Comparison of ENCODE assay signal across 22 cellular contexts in the genomic region with DNA sequence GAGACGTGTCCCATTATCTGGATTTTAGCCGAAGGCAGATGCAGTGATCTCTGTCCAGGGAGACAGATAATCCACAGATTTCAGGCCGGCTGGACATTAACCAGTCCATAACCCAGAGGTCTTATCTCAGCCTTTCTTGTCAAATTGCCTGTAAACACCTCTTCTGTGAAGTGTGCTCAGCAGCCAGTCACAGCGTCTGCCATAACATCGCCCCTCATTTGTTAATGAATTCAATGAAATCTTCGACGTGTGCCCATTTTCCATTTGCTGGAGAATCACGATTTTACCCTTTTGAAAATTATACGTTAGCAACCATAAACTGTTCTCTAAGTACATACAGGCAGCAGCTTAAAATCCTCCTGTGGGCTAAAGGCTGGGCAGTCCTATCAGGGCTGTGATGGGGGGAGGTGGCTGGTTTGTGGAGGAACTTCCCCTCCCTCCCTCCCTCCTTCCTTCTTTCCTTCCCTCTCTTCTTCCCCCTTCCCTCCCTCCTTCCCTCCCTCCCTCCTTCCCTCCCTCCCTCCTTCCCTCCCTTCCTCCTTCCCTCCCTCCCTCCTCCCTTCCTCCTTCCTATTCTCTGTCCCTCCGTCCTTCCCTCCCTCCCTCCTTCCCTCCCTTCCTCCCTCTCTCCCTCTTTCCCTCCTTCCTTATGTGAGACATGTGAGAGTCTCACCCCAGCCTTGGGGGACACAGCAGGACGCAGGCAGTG. TPM values are rescaled to one million over a fixed set of nuclear protein-coding genes. Genes with fewer than 3 reads are reported as not detected.
A peak's percentile ranks its signal among the peaks of the same experiment; 100 is the strongest.
DNase-seq lines count a peak whose midpoint lies in the region; ATAC-seq and TF ChIP-seq lines count a peak whose summit lies in the region.
"Had no signal": no experiment of that assay in that cellular context is flagged by ENCODE, and none has a peak within 500 bp of the region (broad histone marks: within the 10 kb centered on the region; RNA-seq: fewer than 3 reads in every experiment).

No MANE protein-coding gene starts in this region.

- peaks cover 34% of the 10 kb centered on the region for H3K4me1 ChIP-seq in hepatocyte (ENCODE audit: insufficient read depth)
- H3K4me1 ChIP-seq: adrenal gland, neural progenitor cell had no signal

- TF ChIP-seq CTCF in hepatocyte (IDR thresholded peaks at IDR 0.05; ENCODE audit: poor library complexity): no peak

- H3K27me3 ChIP-seq in hepatocyte: no peaks in the 10 kb centered on the region
- H3K27me3 ChIP-seq: adrenal gland, neural progenitor cell, upper lobe of left lung had no signal

- no peak for ATAC-seq in HG02840 (IDR thresholded peaks at IDR 0.05; ENCODE audit: low FRiP score, unreplicated experiment)

- peak overlapping the region; percentile 36 for H3K4me2 ChIP-seq in hepatocyte
- H3K4me2 ChIP-seq: neural progenitor cell had no signal

- no peaks in the 10 kb centered on the region for H4K20me1 ChIP-seq in hepatocyte (ENCODE audit: insufficient read depth, poor library complexity, severe bottlenecking)

- intact Hi-C loops in posterior vena cava (cut with DNase I): no loop called here

- H3K9me2 ChIP-seq in hepatocyte (replicated peaks; ENCODE audit: insufficient read depth): no peaks in the 10 kb centered on the region

- no peaks in the 10 kb centered on the region for H3K9me3 ChIP-seq in hepatocyte (ENCODE audit: low read depth)
- H3K9me3 ChIP-seq: adrenal gland, upper lobe of left lung had no signal

- 24% methylated on average over 11 of the region's 11 CpGs for WGBS in hepatocyte (ENCODE audit: low lambda C conversion rate, missing lambda C conversion rate)

- peak overlapping the region; percentile 69 for H2AFZ ChIP-seq in hepatocyte
- H2AFZ ChIP-seq: neural progenitor cell had no signal

- H3K4me3 ChIP-seq in hepatocyte: no peak overlapping the region
- H3K4me3 ChIP-seq: adrenal gland, neural progenitor cell, upper lobe of left lung had no signal

- no peaks in the 10 kb centered on the region for H3K79me2 ChIP-seq in hepatocyte

- H3K36me3 ChIP-seq in hepatocyte (replicated peaks; ENCODE audit: insufficient read depth, low read depth): no peaks in the 10 kb centered on the region
- H3K36me3 ChIP-seq: adrenal gland, neural progenitor cell, upper lobe of left lung had no signal

- peak; percentile 52 for DNase-seq in CMK (ENCODE audit: low read depth)
- peak; percentile 15 for DNase-seq in NCI-H2227 treated with DMSO at 0.1 percent for 48 hours (lab: John Stamatoyannopoulos, UW)
- DNase-seq in hepatocyte (ENCODE audit: low spot score): peak; percentile 41
- peak; percentile 12 for DNase-seq in posterior vena cava (ENCODE audit: low spot score)
- no peak for DNase-seq in NCI-H1436 (lab: John Stamatoyannopoulos, UW)
- DNase-seq in activated naive CD4-positive, alpha-beta T cell treated with Interleukin-2 at 50 U/mL for 16 hours: no peak
- DNase-seq: activated CD4-positive, alpha-beta T cell treated with anti-CD3 and anti-CD28 coated beads for 4 hours; activated effector memory CD4-positive, alpha-beta T cell treated with Interleukin-2 at 50 U/mL for 16 hours; effector CD4-positive, alpha-beta T cell; EL; KG1; mesendoderm; NCI-H1105; NCI-H526; retina; stimulated activated naive B cell treated with anti-CD40 and anti-IgM and Interleukin-4, amounts not matched to agents 10 μg/mL and 1 μg/mL and 100 μg/mL, for 72 hours; T1000; upper lobe of left lung had no signal

- peak overlapping the region; percentile 93 for H3K27ac ChIP-seq in hepatocyte
- H3K27ac ChIP-seq: neural progenitor cell had no signal

RNA-seq across cellular contexts. Expression of gene FAM20C, which starts 26.6 kb away (rescaled TPM):
- total RNA-seq in hepatocyte: 42.5 and 47.8 TPM in 2 replicates
- polyA plus RNA-seq in hepatocyte: 24.4 and 26.2 TPM in 2 replicates
- total RNA-seq in posterior vena cava: 10 to 100 TPM; 56.6 to 74.3 TPM
- total RNA-seq: OCI-LY7 had no signal

Comparison
In these comparisons a context has a peak if more than half of its experiments do, and no peak if none do; other contexts are left out.
1. DNase-seq: peak in CMK (single experiment), NCI-H2227 treated with DMSO at 0.1 percent for 48 hours (single experiment), hepatocyte (single experiment) and posterior vena cava (single experiment); none in NCI-H1436 (single experiment) and activated naive CD4-positive, alpha-beta T cell treated with Interleukin-2 at 50 U/mL for 16 hours (single experiment).